In the genomic region with DNA sequence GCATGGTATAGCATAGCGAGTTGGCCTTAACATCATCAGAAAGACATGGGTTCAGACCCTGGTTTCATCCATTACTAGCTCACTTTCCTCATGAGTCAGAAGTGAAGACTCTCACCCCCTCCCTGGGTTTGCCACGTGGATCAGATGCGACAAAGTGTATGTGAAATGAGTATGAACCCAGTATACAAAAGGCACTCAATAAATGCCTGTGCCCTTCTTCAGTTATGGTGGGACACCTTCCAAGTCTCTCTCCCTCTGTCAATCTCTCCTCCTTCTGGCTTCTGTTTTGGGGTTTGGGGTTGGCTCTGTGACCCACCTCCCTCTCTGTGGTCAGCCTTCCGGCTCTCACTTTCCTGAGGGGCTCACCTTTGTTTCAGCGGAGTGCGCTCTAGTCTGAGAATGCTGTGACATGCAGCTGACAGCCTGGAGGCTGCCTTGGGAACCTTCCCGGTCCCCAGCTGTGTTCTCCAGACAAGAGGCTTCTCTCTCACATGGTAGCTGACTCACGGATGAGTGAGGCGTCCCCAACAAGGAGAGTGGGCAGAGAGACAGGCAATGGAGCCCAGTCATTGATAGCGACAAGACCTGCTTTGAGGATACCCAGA, we compare ENCODE assay signal across 9 cellular contexts.
A peak's percentile ranks its signal among the peaks of the same experiment; 100 is the strongest.
DNase-seq lines count a peak whose midpoint lies in the region; ATAC-seq, FAIRE-seq and TF ChIP-seq lines count a peak whose summit lies in the region.
"Had no signal": no experiment of that assay in that cellular context is flagged by ENCODE, and none has a peak within 500 bp of the region (broad histone marks: within the 10 kb centered on the region; RNA-seq: fewer than 3 reads in every experiment).

No MANE protein-coding gene starts in this region.

- H3K4me1 Mint-ChIP-seq in CD4-positive, alpha-beta memory T cell = peaks cover 22 to 39% (median 29%) of the 10 kb centered on the region in 4 donors
- peaks cover 4% of the 10 kb centered on the region for H3K4me1 Mint-ChIP-seq in neural progenitor cell

- H3K36me3 Mint-ChIP-seq in CD4-positive, alpha-beta memory T cell = no peaks in the 10 kb centered on the region
- H3K36me3 Mint-ChIP-seq in neural progenitor cell = no peaks in the 10 kb centered on the region

- intact Hi-C loops in CD4-positive, alpha-beta memory T cell (cut with micrococcal nuclease) = no loop called here
- intact Hi-C loops in GM12878 (cut with micrococcal nuclease; ENCODE audit: unreplicated experiment) (no loop called here), body of pancreas (cut with DNase I) (no loop called here)

- DNase-seq in CD4-positive, alpha-beta memory T cell = no peak
- DNase-seq in MG63 (peak; percentile 82), GM12878 (ENCODE audit: low read depth, low spot score) (no peak), occipital lobe (lab: John Stamatoyannopoulos, UW) (peak; percentile 76), NCI-H2107 treated with DMSO at 0.1 percent for 48 hours (lab: John Stamatoyannopoulos, UW; ENCODE audit: unreplicated experiment) (no peak), neural progenitor cell (ENCODE audit: low spot score) (no peak), body of pancreas (no peak)

- no peak overlapping the region for H3K27ac ChIP-seq in CD4-positive, alpha-beta memory T cell (ENCODE audit: low read depth, low read length)
- H3K27ac ChIP-seq in GM12878 (ENCODE audit: control insufficient read depth, insufficient read depth) = peak overlapping the region; percentile 54
- H3K27ac ChIP-seq in neural progenitor cell = no peak overlapping the region
- H3K27ac ChIP-seq in body of pancreas = no peak overlapping the region
- H3K27ac ChIP-seq: upper lobe of left lung had no signal

- peak overlapping the region; percentile 0 to 71 (median 49) for H3K27ac Mint-ChIP-seq in CD4-positive, alpha-beta memory T cell
- no peak overlapping the region for H3K27ac Mint-ChIP-seq in neural progenitor cell

- no peaks in the 10 kb centered on the region for H3K9me3 ChIP-seq in CD4-positive, alpha-beta memory T cell (ENCODE audit: control insufficient read depth in 1 of 2, low read length in 2 of 2)
- H3K9me3 ChIP-seq in MG63 = no peaks in the 10 kb centered on the region
- H3K9me3 ChIP-seq in GM12878 (replicated peaks; ENCODE audit: control insufficient read depth, insufficient read depth, low read length) = no peaks in the 10 kb centered on the region
- H3K9me3 ChIP-seq in neural progenitor cell (ENCODE audit: low read depth) = no peaks in the 10 kb centered on the region
- no peaks in the 10 kb centered on the region for H3K9me3 ChIP-seq in body of pancreas
- H3K9me3 ChIP-seq: upper lobe of left lung had no signal

- H3K4me1 ChIP-seq in CD4-positive, alpha-beta memory T cell (ENCODE audit: insufficient read depth, low read length) = peaks cover 26% of the 10 kb centered on the region
- H3K4me1 ChIP-seq in GM12878 (ENCODE audit: control insufficient read depth, insufficient read depth, low read length) (peaks cover 43% of the 10 kb centered on the region), neural progenitor cell (no peaks in the 10 kb centered on the region), body of pancreas (no peaks in the 10 kb centered on the region)

- POLR2A ChIA-PET in CD4-positive, alpha-beta memory T cell (lab: Charles Lee; ENCODE audit: partially characterized antibody) = no interaction called here
- POLR2A ChIA-PET in GM12878 (lab: Charles Lee) = interaction anchor here (0.9 to 3.5 kb wide), 5 partner anchors 13 to 80 kb away, joined by 3 to 15 read pairs (median 3); no protein-coding TSS in a partner anchor

- H3K27me3 ChIP-seq in CD4-positive, alpha-beta memory T cell (ENCODE audit: insufficient read depth, low read length) = no peaks in the 10 kb centered on the region
- H3K27me3 ChIP-seq in MG63 (no peaks in the 10 kb centered on the region), GM12878 (replicated peaks in 1 of 2; ENCODE audit: control insufficient read depth in 2 of 2, insufficient read depth in 2 of 2, low read length in 1 of 2) (no peaks in the 10 kb centered on the region), neural progenitor cell (no peaks in the 10 kb centered on the region), body of pancreas (no peaks in the 10 kb centered on the region)
- H3K27me3 ChIP-seq: upper lobe of left lung had no signal

- RAD21 ChIA-PET in GM12878 (lab: Charles Lee; ENCODE audit: unreplicated experiment) = interaction anchor here (0.7 to 7.0 kb wide), 4 partner anchors 18 to 90 kb away, joined by 4 to 83 read pairs (median 8); no protein-coding TSS in a partner anchor

- H3K9me3 Mint-ChIP-seq in CD4-positive, alpha-beta memory T cell = no peaks in the 10 kb centered on the region
- no peaks in the 10 kb centered on the region for H3K9me3 Mint-ChIP-seq in neural progenitor cell

- peak; percentile 66 for ATAC-seq in GM12878
- no peak for ATAC-seq in body of pancreas
- ATAC-seq in GM19324 (IDR thresholded peaks at IDR 0.05; ENCODE audit: low FRiP score, unreplicated experiment) = no peak

- BruUV-seq in GM12878 (replicated peaks; lab: Mats Ljungman, UMichigan) = no TSS peak

- SMC1A ChIA-PET in GM12878 (lab: Charles Lee; ENCODE audit: uncharacterized antibody, unreplicated experiment) = interaction anchor here (0.9 to 8.1 kb wide), 7 partner anchors 16 to 97 kb away, joined by 3 to 102 read pairs (median 3); no protein-coding TSS in a partner anchor

- CTCF ChIA-PET in CD4-positive, alpha-beta memory T cell (lab: Charles Lee; ENCODE audit: partially characterized antibody) = no interaction called here
- CTCF ChIA-PET in GM12878 (lab: Yijun Ruan, JAX) = no interaction called here

- H4K20me1 ChIP-seq in GM12878 (ENCODE audit: control insufficient read depth, insufficient read depth) (no peaks in the 10 kb centered on the region), neural progenitor cell (ENCODE audit: low read depth) (no peaks in the 10 kb centered on the region)

- no peaks in the 10 kb centered on the region for H3K27me3 Mint-ChIP-seq in CD4-positive, alpha-beta memory T cell
- no peaks in the 10 kb centered on the region for H3K27me3 Mint-ChIP-seq in neural progenitor cell (ENCODE audit: insufficient read depth, low read depth)

- in situ Hi-C loops in GM12878 (cut with MboI) = no loop called here

- no peak overlapping the region; the same call in 1 of the 2 replicates for H3K9ac ChIP-seq in GM12878 (ENCODE audit: control insufficient read depth, insufficient read depth, low read length)
- no peak overlapping the region for H3K9ac ChIP-seq in neural progenitor cell

- TF ChIP-seq EP300 in GM12878 (IDR thresholded peaks at IDR 0.05; ENCODE audit: borderline replicate concordance in 1 of 2, control insufficient read depth in 1 of 2, low read depth in 2 of 2, low read length in 2 of 2) = no peak

- H3F3A ChIP-seq in neural progenitor cell (ENCODE audit: low read depth) = no peaks in the 10 kb centered on the region

- FAIRE-seq in GM12878 (lab: Jason Lieb, UNC) = peak; percentile 38

- no peak for TF ChIP-seq POLR2A in GM12878 (IDR thresholded peaks at IDR 0.05; ENCODE audit: low read depth, low read length)
- TF ChIP-seq POLR2A in body of pancreas (IDR thresholded peaks at IDR 0.05) = no peak

- 26% methylated on average over 10 of the region's 10 CpGs for WGBS in GM12878 (ENCODE audit: insufficient coverage, insufficient replicate concordance, low lambda C conversion rate, missing lambda C conversion rate)
- 82 to 88% methylated on average over 10 of the region's 10 CpGs for WGBS in body of pancreas, 2 donors

- H2AFZ ChIP-seq in GM12878 (ENCODE audit: control insufficient read depth, low read depth, low read length) (peak overlapping the region; percentile 54), neural progenitor cell (replicated peaks) (no peak overlapping the region)

- H3K4me3 Mint-ChIP-seq in CD4-positive, alpha-beta memory T cell = peak overlapping the region in 4 of 8 donors; percentile 2 to 47 (median 16)
- no peak overlapping the region for H3K4me3 Mint-ChIP-seq in neural progenitor cell

- no peaks in the 10 kb centered on the region for H3K36me3 ChIP-seq in CD4-positive, alpha-beta memory T cell (ENCODE audit: insufficient read depth, low read length)
- H3K36me3 ChIP-seq in MG63 (no peaks in the 10 kb centered on the region), GM12878 (ENCODE audit: control insufficient read depth in 2 of 2, insufficient read depth in 2 of 2, low read length in 1 of 2) (no peaks in the 10 kb centered on the region; a peak in 1 of 4 replicates), neural progenitor cell (no peaks in the 10 kb centered on the region), body of pancreas (replicated peaks in 1 of 2; ENCODE audit: insufficient read depth in 1 of 2, low read depth in 2 of 2) (no peaks in the 10 kb centered on the region)
- H3K36me3 ChIP-seq: upper lobe of left lung had no signal

- H3K79me2 ChIP-seq in GM12878 (ENCODE audit: control insufficient read depth, insufficient read depth, low read length) = no peaks in the 10 kb centered on the region; the same call in 1 of the 2 replicates
- no peaks in the 10 kb centered on the region for H3K79me2 ChIP-seq in neural progenitor cell (ENCODE audit: low read depth)

- H3K4me3 ChIP-seq in CD4-positive, alpha-beta memory T cell (ENCODE audit: low read length in 2 of 2) = no peak overlapping the region
- H3K4me3 ChIP-seq in MG63 = no peak overlapping the region
- no peak overlapping the region for H3K4me3 ChIP-seq in GM12878
- H3K4me3 ChIP-seq in neural progenitor cell = no peak overlapping the region
- H3K4me3 ChIP-seq in body of pancreas = no peak overlapping the region
- H3K4me3 ChIP-seq: upper lobe of left lung had no signal

- H3K4me2 ChIP-seq in GM12878 (ENCODE audit: control insufficient read depth, insufficient read depth) = peak overlapping the region; percentile 86
- H3K4me2 ChIP-seq in neural progenitor cell = no peak overlapping the region

- TF ChIP-seq CTCF in GM12878 (IDR thresholded peaks at IDR 0.05 in 2 of 3, conservative IDR thresholded peaks at IDR 0.05 in 1 of 3; ENCODE audit: control insufficient read depth in 2 of 3, extremely low read depth in 1 of 3, insufficient read depth in 1 of 3, low read depth in 3 of 3, low read length in 3 of 3) (no peak), neural progenitor cell (IDR thresholded peaks at IDR 0.05) (no peak), body of pancreas (IDR thresholded peaks at IDR 0.05) (no peak)

- no peak for TF ChIP-seq RAD21 in GM12878 (IDR thresholded peaks at IDR 0.05; ENCODE audit: insufficient read depth, low read depth, low read length)

TF ChIP-seq in GM12878, 131 proteins besides CTCF, POLR2A, EP300 and RAD21 (continues in another document):
- TF ChIP-seq BCL11A (IDR thresholded peaks at IDR 0.05; ENCODE audit: low read depth, low read length) (no peak), NFIC (IDR thresholded peaks at IDR 0.05; ENCODE audit: low read depth, low read length) (no peak), TAF1 (IDR thresholded peaks at IDR 0.05; ENCODE audit: borderline replicate concordance, low read depth, low read length) (no peak), CBX5 (IDR thresholded peaks at IDR 0.05; ENCODE audit: low read depth) (no peak), GABPA (IDR thresholded peaks at IDR 0.05; ENCODE audit: low read depth) (no peak), MEF2A (IDR thresholded peaks at IDR 0.05; ENCODE audit: insufficient read depth, low read depth, low read length) (0 out of 2 replicates have a peak, but pooled peaks have one; percentile 1), SIN3A (IDR thresholded peaks at IDR 0.05; ENCODE audit: low read depth, low read length) (no peak), NBN (IDR thresholded peaks at IDR 0.05) (no peak)

Comparison
In these comparisons a context has a peak if more than half of its experiments do, and no peak if none do; other contexts are left out.
1. DNase-seq: peak in MG63 (single experiment) and occipital lobe (single experiment); none in CD4-positive, alpha-beta memory T cell (0 of 5), GM12878 (single experiment), NCI-H2107 treated with DMSO at 0.1 percent for 48 hours (single experiment), neural progenitor cell (single experiment) and body of pancreas (0 of 4).